Comparison of ENCODE assay signal across 8 cellular contexts in the genomic region with DNA sequence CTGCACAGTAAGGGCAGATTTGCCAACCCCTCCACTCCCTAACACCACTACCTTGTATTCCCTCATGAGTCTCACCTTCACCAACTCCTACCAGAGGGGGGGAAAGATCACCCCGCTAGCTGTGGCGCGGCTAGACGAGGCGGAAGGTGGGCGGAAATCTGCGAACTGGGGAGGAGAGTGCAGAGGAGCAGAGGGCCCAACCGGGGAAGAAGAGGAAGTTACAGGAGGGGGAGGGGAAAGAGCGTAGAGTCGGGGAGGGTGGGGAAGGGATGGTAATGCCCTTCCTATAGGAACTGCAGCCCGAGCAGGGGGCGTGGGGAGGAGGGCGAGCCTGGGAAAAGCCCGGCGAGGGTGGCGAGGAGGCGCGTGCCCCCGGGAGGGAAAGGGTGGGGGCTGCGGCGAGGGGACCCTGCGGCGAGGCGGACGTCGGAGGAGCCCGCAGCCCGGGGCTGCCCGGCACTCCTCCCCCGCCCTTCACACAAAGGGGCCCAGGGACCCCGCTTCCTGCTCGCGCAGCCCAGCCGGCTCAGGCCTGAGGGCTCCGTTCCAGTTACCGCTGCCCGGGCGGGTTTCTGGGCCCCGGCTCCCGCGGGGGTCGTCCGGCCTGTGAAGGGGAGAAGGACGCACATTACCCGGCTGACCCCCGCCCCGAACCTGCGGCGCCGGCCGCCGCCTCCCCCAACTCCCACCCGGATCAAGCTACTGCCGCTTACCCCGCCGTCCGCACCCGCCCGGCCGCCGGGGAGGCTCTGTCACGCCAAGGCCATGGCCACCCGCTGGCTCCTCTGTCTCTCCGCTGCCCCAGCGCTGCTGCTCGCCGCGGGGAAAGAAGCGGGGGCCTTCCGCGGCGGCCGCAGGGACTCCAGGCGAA. TPM values are rescaled to one million over a fixed set of nuclear protein-coding genes. Genes with fewer than 3 reads are reported as not detected.
DNase-seq lines count a peak whose midpoint lies in the region; ATAC-seq and TF ChIP-seq lines count a peak whose summit lies in the region.

No MANE protein-coding gene starts in this region.

- H2AFZ ChIP-seq in mammary epithelial cell (ENCODE audit: low read depth, low read length), result peak overlapping the region; percentile 72

- BruUV-seq in mammary epithelial cell (replicated peaks; lab: Mats Ljungman, UMichigan), result no TSS peak

- intact Hi-C loops in mammary epithelial cell (cut with micrococcal nuclease), result loop anchor here (2.0 to 5.0 kb wide), 2 partner anchors 195 to 270 kb away; a partner anchor contains a TSS

- no peaks in the 10 kb centered on the region for H3K9me3 ChIP-seq in mammary epithelial cell (replicated peaks; ENCODE audit: insufficient read depth, low read length)

- no peaks in the 10 kb centered on the region for H3K4me1 ChIP-seq in mammary epithelial cell (ENCODE audit: insufficient read depth, low read length)

- peaks cover 3% of the 10 kb centered on the region for H3K27me3 ChIP-seq in mammary epithelial cell (ENCODE audit: insufficient read depth, low read length)

- no peak for TF ChIP-seq CTCF in WI38 (IDR thresholded peaks at IDR 0.05; ENCODE audit: low read depth, low read length)
- no peak for TF ChIP-seq CTCF in mammary epithelial cell (conservative IDR thresholded peaks at IDR 0.05 in 1 of 2, IDR thresholded peaks at IDR 0.05 in 1 of 2; ENCODE audit: extremely low read depth in 1 of 2, insufficient read depth in 1 of 2, low read depth in 1 of 2, low read length in 2 of 2)

- peaks cover 42% of the 10 kb centered on the region for H3K79me2 ChIP-seq in mammary epithelial cell (ENCODE audit: insufficient read depth, low read length)

- DNase-seq in ACHN, result peak; percentile 71
- peak; percentile 20 for DNase-seq in NCI-H2196 treated with DMSO at 0.1 percent for 48 hours (lab: John Stamatoyannopoulos, UW; ENCODE audit: unreplicated experiment)
- peak; percentile 82 for DNase-seq in mammary epithelial cell
- DNase-seq in islet precursor cell, result peak; percentile 88
- DNase-seq in stimulated activated CD4-positive, alpha-beta T cell treated with anti-CD3 and anti-CD28 coated beads, Interleukin-12 subunit alpha, Interleukin-12 subunit beta, amount 100 ng/mL, for 48 hours (ENCODE audit: low read depth in 2 of 3, low spot score in 1 of 3), result peak; percentile 44 to 65 (median 59)

- WGBS in mammary epithelial cell (ENCODE audit: low coverage, missing lambda C conversion rate), result 27% methylated on average over 8 of the region's 74 CpGs

- in situ Hi-C loops in ACHN (cut with HindIII; ENCODE audit: low pct_ligation_motif_present, low pct_unique_long_range_greater_than_20kb, low sequenced_read_pairs) (no loop called here), mammary epithelial cell (cut with MboI; ENCODE audit: low sequenced_read_pairs in 2 of 2) (loop anchor here (10.0 to 25.0 kb wide), 3 partner anchors 133 to 355 kb away; a partner anchor contains a TSS)

- peak; percentile 70 for ATAC-seq in GM18907 (IDR thresholded peaks at IDR 0.05; ENCODE audit: unreplicated experiment)
- peak; percentile 61 for ATAC-seq in HG03135 (IDR thresholded peaks at IDR 0.05; ENCODE audit: unreplicated experiment)

- H3K4me2 ChIP-seq in mammary epithelial cell (ENCODE audit: insufficient read depth, low read depth, low read length), result peak overlapping the region; percentile 64

- dilution Hi-C loops in mammary epithelial cell (cut with HindIII; ENCODE audit: low sequenced_read_pairs), result no loop called here

- no peaks in the 10 kb centered on the region for H4K20me1 ChIP-seq in mammary epithelial cell (ENCODE audit: insufficient read depth, low read length)

- H3K4me3 ChIP-seq in WI38 (ENCODE audit: low read depth, low read length) (peak overlapping the region; percentile 69), mammary epithelial cell (replicated peaks in 1 of 3; ENCODE audit: insufficient read depth in 1 of 3, low read depth in 2 of 3, low read length in 3 of 3) (peak overlapping the region; percentile 53 to 63 (median 63))

- CTCF ChIA-PET in mammary epithelial cell (lab: Charles Lee; ENCODE audit: low non-redundant PET), result no interaction called here

- peak overlapping the region; percentile 80 for H3K27ac ChIP-seq in mammary epithelial cell (ENCODE audit: insufficient read depth, low read depth, low read length)

- peak overlapping the region; percentile 73 for H3K9ac ChIP-seq in mammary epithelial cell (ENCODE audit: insufficient read depth, low read length)

- peaks cover 5% of the 10 kb centered on the region for H3K36me3 ChIP-seq in mammary epithelial cell (ENCODE audit: insufficient read depth, low read length)

RNA-seq across cellular contexts. Expression of a gene that starts 1.8 kb away (rescaled TPM):
- total RNA-seq in mammary epithelial cell, result 10 to 100 TPM; 24.2 to 30.7 TPM
- 7.6 TPM for polyA plus RNA-seq in mammary epithelial cell
- polyA minus RNA-seq in mammary epithelial cell, result 30.1 TPM

Comparison
In these comparisons a context has a peak if more than half of its experiments do, and no peak if none do; other contexts are left out.
1. Peak in every context shown above with its lines: DNase-seq, ATAC-seq, H3K4me3 ChIP-seq and H3K27ac ChIP-seq.
2. DNase-seq: peak in every context shown above with its lines; median percentile 88 in islet precursor cell; 82 in mammary epithelial cell; 71 in ACHN; 59 in stimulated activated CD4-positive, alpha-beta T cell treated with anti-CD3 and anti-CD28 coated beads, Interleukin-12 subunit alpha, Interleukin-12 subunit beta, amount 100 ng/mL, for 48 hours; 20 in NCI-H2196 treated with DMSO at 0.1 percent for 48 hours.